8 cellular contexts compared by ENCODE assay signal in the genomic region with DNA sequence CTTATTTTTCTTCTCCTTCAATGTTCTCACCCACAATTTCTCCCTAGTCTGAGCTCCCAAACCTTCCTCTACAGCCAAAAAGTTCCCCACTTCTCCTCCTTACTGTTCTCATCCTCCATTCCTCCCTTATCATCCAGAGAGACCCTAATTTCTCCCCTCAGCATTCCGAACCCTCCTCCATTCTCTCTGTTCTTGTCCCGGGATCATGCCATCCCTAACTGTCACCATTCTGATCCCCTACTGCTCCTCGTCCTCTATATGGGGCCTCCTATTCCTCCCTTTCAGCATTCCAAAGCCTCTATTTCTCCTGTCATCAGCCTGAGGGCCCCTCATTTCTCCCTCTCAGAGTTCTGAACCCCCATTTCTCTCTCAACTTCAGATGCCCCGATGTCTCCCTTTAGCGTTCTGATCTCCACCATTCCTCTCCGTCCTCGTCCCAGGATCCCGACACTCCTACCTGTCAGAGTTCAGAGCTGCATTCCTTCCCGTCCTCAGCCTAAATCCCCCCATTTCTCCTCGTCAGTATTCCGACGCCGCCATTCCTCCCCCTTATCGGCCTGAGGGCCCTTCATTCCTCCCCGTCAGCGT. TPM values are rescaled to one million over a fixed set of nuclear protein-coding genes. Genes with fewer than 3 reads are reported as not detected.
DNase-seq lines count a peak whose midpoint lies in the region; ATAC-seq and TF ChIP-seq lines count a peak whose summit lies in the region.

No MANE protein-coding gene starts in this region.

- H3K9me3 ChIP-seq in gastroesophageal sphincter (no peaks in the 10 kb centered on the region), skeletal muscle satellite cell (replicated peaks; ENCODE audit: low read length) (no peaks in the 10 kb centered on the region)

- no peaks in the 10 kb centered on the region for H3K9me2 ChIP-seq in GM23338 (ENCODE audit: insufficient read depth)

- DNase-seq in GM23338 (ENCODE audit: low spot score) = no peak
- no peak for DNase-seq in WTC11 (ENCODE audit: low spot score)
- no peak for DNase-seq in KG1 (lab: John Stamatoyannopoulos, UW)
- DNase-seq in NCI-H2227 treated with DMSO at 0.1 percent for 48 hours (lab: John Stamatoyannopoulos, UW) = no peak

- peaks cover 10% of the 10 kb centered on the region for H3K27me3 Mint-ChIP-seq in GM23338 (ENCODE audit: insufficient read depth, low read depth, poor library complexity)
- no peaks in the 10 kb centered on the region for H3K27me3 Mint-ChIP-seq in WTC11 (ENCODE audit: low read depth)

- TF ChIP-seq EP300 in gastroesophageal sphincter (IDR thresholded peaks at IDR 0.05) = no peak

- TF ChIP-seq POLR2A in gastroesophageal sphincter (IDR thresholded peaks at IDR 0.05) = no peak

- TF ChIP-seq CTCF in GM23338 (conservative IDR thresholded peaks at IDR 0.05; ENCODE audit: low read depth in 2 of 2) (no peak), WTC11 (IDR thresholded peaks at IDR 0.05) (no peak), gastroesophageal sphincter (IDR thresholded peaks at IDR 0.05) (no peak)

- CTCF ChIA-PET in WTC11 (lab: Charles Lee) = interaction anchor here (1.0 to 1.8 kb wide), 5 partner anchors 12 to 76 kb away, joined by 6 to 21 read pairs (median 7); partner anchors contain the start of gene CFAP53

- no peaks in the 10 kb centered on the region for H3K27me3 ChIP-seq in GM23338 (ENCODE audit: insufficient read depth)
- H3K27me3 ChIP-seq in gastroesophageal sphincter = no peaks in the 10 kb centered on the region
- no peaks in the 10 kb centered on the region for H3K27me3 ChIP-seq in skeletal muscle satellite cell (ENCODE audit: control insufficient read depth, insufficient read depth, low read length)

- H3K9me3 Mint-ChIP-seq in GM23338 (no peaks in the 10 kb centered on the region), WTC11 (no peaks in the 10 kb centered on the region)

- no peaks in the 10 kb centered on the region; the same call in 1 of the 2 replicates for H4K20me1 ChIP-seq in GM23338 (replicated peaks; ENCODE audit: insufficient read depth)

- 1 to 2% methylated on average over 16 of the region's 16 CpGs for WGBS in gastroesophageal sphincter (ENCODE audit: low coverage in 1 of 2), 2 donors

- peak overlapping the region; percentile 95 for H2AFZ ChIP-seq in GM23338

- H3K27ac Mint-ChIP-seq in GM23338 (peak overlapping the region; percentile 90), WTC11 (peak overlapping the region; percentile 97)

- H3K4me1 ChIP-seq in GM23338 (ENCODE audit: insufficient read depth) (peaks cover 6% of the 10 kb centered on the region; the same call in 1 of the 2 replicates), gastroesophageal sphincter (peaks cover 0 to 34% (median 21%) of the 10 kb centered on the region in 3 donors), skeletal muscle satellite cell (ENCODE audit: control insufficient read depth, insufficient read depth, low read length) (peaks cover 45% of the 10 kb centered on the region)

- ATAC-seq in GM23338 (no peak), WTC11 (no peak), gastroesophageal sphincter (no peak), GM21515 (IDR thresholded peaks at IDR 0.05; ENCODE audit: unreplicated experiment) (no peak), HG03457 (IDR thresholded peaks at IDR 0.05; ENCODE audit: unreplicated experiment) (no peak)

- H3K36me3 ChIP-seq in GM23338 (ENCODE audit: insufficient read depth) = peaks cover 8% of the 10 kb centered on the region; the same call in 1 of the 2 replicates
- peaks cover 0 to 73% of the 10 kb centered on the region in 2 donors for H3K36me3 ChIP-seq in gastroesophageal sphincter
- H3K36me3 ChIP-seq in skeletal muscle satellite cell (ENCODE audit: insufficient read depth, low read length) = peaks cover 51% of the 10 kb centered on the region

- H3K4me3 Mint-ChIP-seq in GM23338 (peak overlapping the region; percentile 91), WTC11 (peak overlapping the region; percentile 98)

- H3K79me2 ChIP-seq in GM23338 (replicated peaks; ENCODE audit: insufficient read depth) = peaks cover 25% of the 10 kb centered on the region

- POLR2A ChIA-PET in WTC11 (lab: Charles Lee) = interaction anchor here (1.2 kb wide), 2 partner anchors 12 to 76 kb away, joined by 3 to 4 read pairs; no protein-coding TSS in a partner anchor

- H3K4me1 Mint-ChIP-seq in GM23338 (peaks cover 10% of the 10 kb centered on the region), WTC11 (peaks cover 16% of the 10 kb centered on the region)

- H3K4me2 ChIP-seq in GM23338 (peak overlapping the region; percentile 96), skeletal muscle satellite cell (ENCODE audit: low read length) (peak overlapping the region; percentile 92)

- H3K36me3 Mint-ChIP-seq in GM23338 (ENCODE audit: low read depth) (peaks cover 50% of the 10 kb centered on the region), WTC11 (peaks cover 47% of the 10 kb centered on the region)

- no peaks in the 10 kb centered on the region; the same call in 1 of the 2 replicates for H3F3A ChIP-seq in GM23338 (replicated peaks; ENCODE audit: low read depth)

- H3K9ac ChIP-seq in skeletal muscle satellite cell (ENCODE audit: low read depth, low read length) = peak overlapping the region; percentile 87

- H3K4me3 ChIP-seq in GM23338 (peak overlapping the region; percentile 96), gastroesophageal sphincter (peak overlapping the region; percentile 63 to 94), skeletal muscle satellite cell (ENCODE audit: low read length) (peak overlapping the region; percentile 83)

- peak overlapping the region; percentile 60 for H3K27ac ChIP-seq in GM23338 (ENCODE audit: low read depth)
- peak overlapping the region; percentile 55 to 96 (median 93) for H3K27ac ChIP-seq in gastroesophageal sphincter

TF ChIP-seq in GM23338, 12 proteins besides CTCF, POLR2A, EP300 and RAD21 (continues in another document):
- TF ChIP-seq CREB1 (CRISPR knock-in tag; IDR thresholded peaks at IDR 0.05; ENCODE audit: low read depth) (no peak), STAT1 (IDR thresholded peaks at IDR 0.05; ENCODE audit: unreplicated experiment) (no peak), ZNF114 (CRISPR knock-in tag; IDR thresholded peaks at IDR 0.05) (no peak), ZNF331 (CRISPR knock-in tag; IDR thresholded peaks at IDR 0.05; ENCODE audit: low read depth) (no peak), JUNB (IDR thresholded peaks at IDR 0.05; ENCODE audit: unreplicated experiment) (no peak), EZH2phosphoT487 (IDR thresholded peaks at IDR 0.05; ENCODE audit: unreplicated experiment) (no peak), NANOG (IDR thresholded peaks at IDR 0.05; ENCODE audit: borderline replicate concordance) (no peak), POLR2AphosphoS5 (IDR thresholded peaks at IDR 0.05; ENCODE audit: low read depth) (no peak)
- TF ChIP-seq, protein P1, sequence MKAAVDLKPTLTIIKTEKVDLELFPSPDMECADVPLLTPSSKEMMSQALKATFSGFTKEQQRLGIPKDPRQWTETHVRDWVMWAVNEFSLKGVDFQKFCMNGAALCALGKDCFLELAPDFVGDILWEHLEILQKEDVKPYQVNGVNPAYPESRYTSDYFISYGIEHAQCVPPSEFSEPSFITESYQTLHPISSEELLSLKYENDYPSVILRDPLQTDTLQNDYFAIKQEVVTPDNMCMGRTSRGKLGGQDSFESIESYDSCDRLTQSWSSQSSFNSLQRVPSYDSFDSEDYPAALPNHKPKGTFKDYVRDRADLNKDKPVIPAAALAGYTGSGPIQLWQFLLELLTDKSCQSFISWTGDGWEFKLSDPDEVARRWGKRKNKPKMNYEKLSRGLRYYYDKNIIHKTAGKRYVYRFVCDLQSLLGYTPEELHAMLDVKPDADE (IDR thresholded peaks at IDR 0.05) = no peak

TF ChIP-seq in WTC11, 78 proteins besides CTCF, POLR2A, EP300 and RAD21 (continues in another document):
- TF ChIP-seq NR1H2 (CRISPR knock-in tag; IDR thresholded peaks at IDR 0.05) (no peak), PRDM15 (CRISPR knock-in tag; IDR thresholded peaks at IDR 0.05) (no peak), EMX1 (CRISPR knock-in tag; IDR thresholded peaks at IDR 0.05) (no peak)

RNA-seq across cellular contexts. Expression of gene MBD1, which starts 0.5 kb away (rescaled TPM):
- 43.5 and 44.5 TPM in 2 replicates for total RNA-seq in GM23338 (2014; rRNA removed; shearing (Covaris generic))
- polyA plus RNA-seq in GM23338 (2016; fragmentation: Nextera tagmentation; extraction: Ambion mirVana) = 17.0 TPM in 2 replicates
- total RNA-seq in WTC11 (2021) (47.6 to 53.4 TPM (median 48.4 TPM) in 3 replicates), gastroesophageal sphincter (10 to 100 TPM; 71.1 to 91.0 (median 82.2) TPM)
- total RNA-seq in skeletal muscle satellite cell (2012; rRNA removed) = 46.1 and 55.5 TPM in 2 replicates

RNA-seq across cellular contexts. Expression of gene CXXC1, which starts 6.7 kb away (rescaled TPM):
- total RNA-seq in GM23338 (2014; rRNA removed; shearing (Covaris generic)) = 65.1 and 74.3 TPM in 2 replicates
- 58.6 and 59.0 TPM in 2 replicates for polyA plus RNA-seq in GM23338 (2016; fragmentation: Nextera tagmentation; extraction: Ambion mirVana)
- total RNA-seq in WTC11 (2021) = 88.7 to 94.5 TPM (median 94.0 TPM) in 3 replicates
- total RNA-seq in gastroesophageal sphincter = 10 to 100 TPM; 44.4 to 54.9 (median 51.5) TPM
- 36.5 and 41.7 TPM in 2 replicates for total RNA-seq in skeletal muscle satellite cell (2012; rRNA removed)

RNA-seq across cellular contexts. Expression of gene CFAP53, which starts 14.5 kb away (rescaled TPM):
- total RNA-seq in GM23338 (2014; rRNA removed; shearing (Covaris generic)) = not detected in 2 replicates
- 0.23 and 0.71 TPM in 2 replicates for polyA plus RNA-seq in GM23338 (2016; fragmentation: Nextera tagmentation; extraction: Ambion mirVana)
- 0.26 to 0.27 TPM (median 0.27 TPM) in 3 replicates for total RNA-seq in WTC11 (2021)
- total RNA-seq in gastroesophageal sphincter = under 1 TPM in 1 of 4 donors, not detected in 3; 0.45 TPM
- 0.25 and 0.87 TPM in 2 replicates for total RNA-seq in skeletal muscle satellite cell (2012; rRNA removed)
